Comparison of ENCODE assay signal across 8 cellular contexts in genomic region chr3:30632065-30632464, GRCh38. TPM values are rescaled to one million over a fixed set of nuclear protein-coding genes. Genes with fewer than 3 reads are reported as not detected.
DNase-seq lines count a peak whose midpoint lies in the region; ATAC-seq and TF ChIP-seq lines count a peak whose summit lies in the region.

No MANE protein-coding gene starts in this region.

- peaks cover 20% of the 10 kb centered on the region for H3K36me3 ChIP-seq in OCI-LY7 (ENCODE audit: insufficient read depth, low read length)

- H3K4me1 ChIP-seq in OCI-LY7 (ENCODE audit: insufficient read depth, low read length, poor library complexity, severe bottlenecking), result peaks cover 99% of the 10 kb centered on the region

- no peak for ATAC-seq in HG03354 (IDR thresholded peaks at IDR 0.05; ENCODE audit: poor library complexity, severe bottlenecking, unreplicated experiment)

- intact Hi-C loops in OCI-LY7 (cut with micrococcal nuclease; ENCODE audit: unreplicated experiment), result no loop called here

- no peak for TF ChIP-seq CTCF in OCI-LY7 (conservative IDR thresholded peaks at IDR 0.05; ENCODE audit: low read length)
- TF ChIP-seq CTCF in fibroblast of mammary gland (conservative IDR thresholded peaks at IDR 0.05; ENCODE audit: control insufficient read depth, insufficient read depth, low read depth, low read length), result no peak

- H3K79me2 ChIP-seq in OCI-LY7 (ENCODE audit: insufficient read depth, low read depth, low read length), result peaks cover 92% of the 10 kb centered on the region

- POLR2A ChIA-PET in OCI-LY7 (lab: Charles Lee), result interaction anchor here (0.8 to 5.7 kb wide), 9 partner anchors 10 to 27 kb away, joined by 3 to 35 read pairs (median 4); partner anchors contain the start of gene TGFBR2

- CTCF ChIA-PET in OCI-LY7 (lab: Charles Lee; ENCODE audit: unreplicated experiment), result no interaction called here

- H3K4me2 ChIP-seq in OCI-LY7 (ENCODE audit: low read length), result peak overlapping the region; percentile 67

- H3K9me2 ChIP-seq in OCI-LY7 (ENCODE audit: insufficient read depth, low read length), result no peaks in the 10 kb centered on the region

- H3K27ac ChIP-seq in OCI-LY7 (ENCODE audit: low read depth, low read length, poor library complexity, severe bottlenecking) (peak overlapping the region; percentile 81), skin epidermis (peak overlapping the region in 16 of 21 experiments; percentile 19 to 89 (median 68))

- H2AFZ ChIP-seq in OCI-LY7 (ENCODE audit: low read length), result no peak overlapping the region

- H3K4me3 ChIP-seq in OCI-LY7 (ENCODE audit: low read depth, low read length, poor library complexity, severe bottlenecking), result no peak overlapping the region
- H3K4me3 ChIP-seq in fibroblast of mammary gland (ENCODE audit: control insufficient read depth, low read depth, low read length), result no peak overlapping the region
- no peak overlapping the region for H3K4me3 ChIP-seq in skin epidermis

- no peaks in the 10 kb centered on the region for H3K9me3 ChIP-seq in OCI-LY7 (ENCODE audit: low read length)

- BruUV-seq in OCI-LY7 (replicated peaks; lab: Mats Ljungman, UMichigan), result no TSS peak

- no peaks in the 10 kb centered on the region for H4K20me1 ChIP-seq in OCI-LY7 (ENCODE audit: insufficient read depth, low read length)

- DNase-seq in GM04504 (ENCODE audit: low read depth) (peak; percentile 47), OCI-LY7 (ENCODE audit: low spot score) (no peak), fibroblast of mammary gland (ENCODE audit: low read depth) (peak; percentile 56), NCI-H1048 (lab: John Stamatoyannopoulos, UW) (no peak), NCI-H345 treated with DMSO at 0.1 percent for 48 hours (lab: John Stamatoyannopoulos, UW; ENCODE audit: unreplicated experiment) (no peak), GOT3 (lab: John Stamatoyannopoulos, UW) (no peak)

RNA-seq across cellular contexts. Expression of gene TGFBR2, which starts 25.7 kb away (rescaled TPM):
- 28.1 and 29.6 TPM in 2 replicates for total RNA-seq in OCI-LY7 (2014; rRNA removed; shearing (Covaris generic))
- 25.2 and 29.5 TPM in 2 replicates for total RNA-seq in OCI-LY7 (2022)

Comparison
In these comparisons a context has a peak if more than half of its experiments do, and no peak if none do; other contexts are left out.
1. DNase-seq: peak in GM04504 (single experiment) and fibroblast of mammary gland (single experiment); none in OCI-LY7 (single experiment), NCI-H1048 (single experiment), NCI-H345 treated with DMSO at 0.1 percent for 48 hours (single experiment) and GOT3 (single experiment).